In genomic region chr1:162217674-162218073, GRCh38 we compare ENCODE assay signal across 1 cellular context.
TF ChIP-seq lines count a peak whose summit lies in the region.

No MANE protein-coding gene starts in this region.

TF ChIP-seq in H1, 55 proteins besides CTCF, POLR2A, EP300 and RAD21:
- TF ChIP-seq CBX5 (IDR thresholded peaks at IDR 0.05; ENCODE audit: low read depth, low read length) = no peak
- no peak for TF ChIP-seq POU5F1 (IDR thresholded peaks at IDR 0.05; ENCODE audit: low read depth, low read length)
- TF ChIP-seq SP2 (IDR thresholded peaks at IDR 0.05; ENCODE audit: low read length) = no peak
- no peak for TF ChIP-seq HDAC6 (IDR thresholded peaks at IDR 0.05; ENCODE audit: low read depth, low read length)
- TF ChIP-seq SIRT6 (IDR thresholded peaks at IDR 0.05; ENCODE audit: low read length) = no peak
- no peak for TF ChIP-seq E2F6 (IDR thresholded peaks at IDR 0.05)
- TF ChIP-seq TEAD4 (IDR thresholded peaks at IDR 0.05; ENCODE audit: low read depth, low read length) = no peak
- no peak for TF ChIP-seq GABPA (IDR thresholded peaks at IDR 0.05; ENCODE audit: borderline replicate concordance, insufficient read depth, low read length)
- no peak for TF ChIP-seq CREB1 (IDR thresholded peaks at IDR 0.05)
